ENCODE assay signal across 1 cellular context in the genomic region with DNA sequence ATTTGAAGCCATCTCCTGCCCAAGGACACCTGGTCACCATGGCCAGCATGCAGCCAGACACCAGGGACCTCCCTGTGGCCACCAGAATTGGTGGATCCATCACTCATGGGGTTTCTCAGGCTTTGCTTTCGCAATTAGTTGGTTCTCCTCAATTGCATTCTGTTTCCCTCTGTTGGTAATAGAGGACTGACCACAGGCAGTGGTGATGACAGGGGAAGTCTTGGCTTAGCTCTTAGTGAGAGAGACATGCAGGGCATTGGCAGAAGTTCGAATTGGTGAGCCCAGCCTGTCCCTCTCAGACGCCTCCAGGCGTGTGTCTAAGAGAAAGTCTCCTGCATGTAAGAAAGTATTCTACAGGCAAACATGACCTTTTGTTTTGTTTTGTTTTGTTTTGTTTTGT.
TF ChIP-seq lines count a peak whose summit lies in the region.

No MANE protein-coding gene starts in this region.

TF ChIP-seq in A549, 52 proteins besides CTCF, POLR2A, EP300 and RAD21:
- TF ChIP-seq CEBPB (IDR thresholded peaks at IDR 0.05): peak; percentile 19 to 47; a peak in 2 of 4 replicates
- no peak for TF ChIP-seq JUN (IDR thresholded peaks at IDR 0.05)
